ENCODE assay signal across 2 cellular contexts in the genomic region with DNA sequence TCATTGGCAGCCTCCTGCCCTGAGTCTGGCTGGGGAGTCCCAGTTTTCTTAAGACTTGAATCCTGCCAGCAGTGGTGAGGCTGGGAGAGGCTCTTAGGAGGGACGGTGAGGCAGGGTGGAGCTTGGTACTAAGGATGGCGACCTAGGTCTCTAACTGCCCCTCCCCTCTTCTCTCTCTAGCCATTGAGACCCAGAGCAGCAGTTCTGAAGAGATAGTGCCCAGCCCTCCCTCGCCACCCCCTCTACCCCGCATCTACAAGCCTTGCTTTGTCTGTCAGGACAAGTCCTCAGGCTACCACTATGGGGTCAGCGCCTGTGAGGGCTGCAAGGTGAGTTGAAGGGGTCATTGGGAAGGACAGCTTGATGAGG.
TF ChIP-seq lines count a peak whose summit lies in the region.

No MANE protein-coding gene starts in this region.

TF ChIP-seq in SK-N-SH, 30 proteins besides CTCF, POLR2A, EP300 and RAD21 (continued from another document):
- TF ChIP-seq POLR2AphosphoS5 (IDR thresholded peaks at IDR 0.05; ENCODE audit: low read depth, low read length) (no peak), YY1 (IDR thresholded peaks at IDR 0.05; ENCODE audit: low read depth) (no peak), RXRA (IDR thresholded peaks at IDR 0.05; ENCODE audit: borderline replicate concordance, low read depth) (no peak), TEAD4 (IDR thresholded peaks at IDR 0.05; ENCODE audit: borderline replicate concordance, insufficient read depth) (no peak), MXI1 (IDR thresholded peaks at IDR 0.05; ENCODE audit: low read depth, low read length) (no peak), IRF3 (IDR thresholded peaks at IDR 0.05; ENCODE audit: low read depth, low read length) (no peak), USF1 (IDR thresholded peaks at IDR 0.05; ENCODE audit: borderline replicate concordance, low read depth) (no peak), PBX3 (IDR thresholded peaks at IDR 0.05) (no peak), EZH2phosphoT487 (IDR thresholded peaks at IDR 0.05; ENCODE audit: borderline replicate concordance, low read depth) (no peak), TCF12 (IDR thresholded peaks at IDR 0.05) (no peak)

TF ChIP-seq in SK-N-SH treated with all-trans-retinoic acid at 6 μM for 48 hours, 23 proteins besides CTCF, POLR2A, EP300 and RAD21 (continued from another document):
- TF ChIP-seq, protein P1, sequence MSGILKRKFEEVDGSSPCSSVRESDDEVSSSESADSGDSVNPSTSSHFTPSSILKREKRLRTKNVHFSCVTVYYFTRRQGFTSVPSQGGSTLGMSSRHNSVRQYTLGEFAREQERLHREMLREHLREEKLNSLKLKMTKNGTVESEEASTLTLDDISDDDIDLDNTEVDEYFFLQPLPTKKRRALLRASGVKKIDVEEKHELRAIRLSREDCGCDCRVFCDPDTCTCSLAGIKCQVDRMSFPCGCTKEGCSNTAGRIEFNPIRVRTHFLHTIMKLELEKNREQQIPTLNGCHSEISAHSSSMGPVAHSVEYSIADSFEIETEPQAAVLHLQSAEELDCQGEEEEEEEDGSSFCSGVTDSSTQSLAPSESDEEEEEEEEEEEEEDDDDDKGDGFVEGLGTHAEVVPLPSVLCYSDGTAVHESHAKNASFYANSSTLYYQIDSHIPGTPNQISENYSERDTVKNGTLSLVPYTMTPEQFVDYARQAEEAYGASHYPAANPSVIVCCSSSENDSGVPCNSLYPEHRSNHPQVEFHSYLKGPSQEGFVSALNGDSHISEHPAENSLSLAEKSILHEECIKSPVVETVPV (CRISPR knock-in tag; IDR thresholded peaks at IDR 0.05), result no peak
- no peak for TF ChIP-seq GLIS3 (CRISPR knock-in tag; IDR thresholded peaks at IDR 0.05)
- no peak for TF ChIP-seq ESRRG (CRISPR knock-in tag; IDR thresholded peaks at IDR 0.05)
- TF ChIP-seq TOX (CRISPR knock-in tag; IDR thresholded peaks at IDR 0.05; ENCODE audit: borderline replicate concordance), result no peak
- TF ChIP-seq BACH2 (CRISPR knock-in tag; IDR thresholded peaks at IDR 0.05; ENCODE audit: borderline replicate concordance), result no peak
- TF ChIP-seq, protein P2, sequence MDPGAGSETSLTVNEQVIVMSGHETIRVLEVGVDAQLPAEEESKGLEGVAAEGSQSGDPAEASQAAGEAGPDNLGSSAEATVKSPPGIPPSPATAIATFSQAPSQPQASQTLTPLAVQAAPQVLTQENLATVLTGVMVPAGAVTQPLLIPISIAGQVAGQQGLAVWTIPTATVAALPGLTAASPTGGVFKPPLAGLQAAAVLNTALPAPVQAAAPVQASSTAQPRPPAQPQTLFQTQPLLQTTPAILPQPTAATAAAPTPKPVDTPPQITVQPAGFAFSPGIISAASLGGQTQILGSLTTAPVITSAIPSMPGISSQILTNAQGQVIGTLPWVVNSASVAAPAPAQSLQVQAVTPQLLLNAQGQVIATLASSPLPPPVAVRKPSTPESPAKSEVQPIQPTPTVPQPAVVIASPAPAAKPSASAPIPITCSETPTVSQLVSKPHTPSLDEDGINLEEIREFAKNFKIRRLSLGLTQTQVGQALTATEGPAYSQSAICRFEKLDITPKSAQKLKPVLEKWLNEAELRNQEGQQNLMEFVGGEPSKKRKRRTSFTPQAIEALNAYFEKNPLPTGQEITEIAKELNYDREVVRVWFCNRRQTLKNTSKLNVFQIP (CRISPR knock-in tag; IDR thresholded peaks at IDR 0.05; ENCODE audit: borderline replicate concordance, low read depth), result no peak
- TF ChIP-seq CSDC2 (CRISPR knock-in tag; IDR thresholded peaks at IDR 0.05), result no peak
- TF ChIP-seq, protein P3, sequence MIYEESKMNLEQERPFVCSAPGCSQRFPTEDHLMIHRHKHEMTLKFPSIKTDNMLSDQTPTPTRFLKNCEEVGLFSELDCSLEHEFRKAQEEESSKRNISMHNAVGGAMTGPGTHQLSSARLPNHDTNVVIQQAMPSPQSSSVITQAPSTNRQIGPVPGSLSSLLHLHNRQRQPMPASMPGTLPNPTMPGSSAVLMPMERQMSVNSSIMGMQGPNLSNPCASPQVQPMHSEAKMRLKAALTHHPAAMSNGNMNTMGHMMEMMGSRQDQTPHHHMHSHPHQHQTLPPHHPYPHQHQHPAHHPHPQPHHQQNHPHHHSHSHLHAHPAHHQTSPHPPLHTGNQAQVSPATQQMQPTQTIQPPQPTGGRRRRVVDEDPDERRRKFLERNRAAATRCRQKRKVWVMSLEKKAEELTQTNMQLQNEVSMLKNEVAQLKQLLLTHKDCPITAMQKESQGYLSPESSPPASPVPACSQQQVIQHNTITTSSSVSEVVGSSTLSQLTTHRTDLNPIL (CRISPR knock-in tag; IDR thresholded peaks at IDR 0.05; ENCODE audit: low read depth), result no peak
- TF ChIP-seq, protein P4, sequence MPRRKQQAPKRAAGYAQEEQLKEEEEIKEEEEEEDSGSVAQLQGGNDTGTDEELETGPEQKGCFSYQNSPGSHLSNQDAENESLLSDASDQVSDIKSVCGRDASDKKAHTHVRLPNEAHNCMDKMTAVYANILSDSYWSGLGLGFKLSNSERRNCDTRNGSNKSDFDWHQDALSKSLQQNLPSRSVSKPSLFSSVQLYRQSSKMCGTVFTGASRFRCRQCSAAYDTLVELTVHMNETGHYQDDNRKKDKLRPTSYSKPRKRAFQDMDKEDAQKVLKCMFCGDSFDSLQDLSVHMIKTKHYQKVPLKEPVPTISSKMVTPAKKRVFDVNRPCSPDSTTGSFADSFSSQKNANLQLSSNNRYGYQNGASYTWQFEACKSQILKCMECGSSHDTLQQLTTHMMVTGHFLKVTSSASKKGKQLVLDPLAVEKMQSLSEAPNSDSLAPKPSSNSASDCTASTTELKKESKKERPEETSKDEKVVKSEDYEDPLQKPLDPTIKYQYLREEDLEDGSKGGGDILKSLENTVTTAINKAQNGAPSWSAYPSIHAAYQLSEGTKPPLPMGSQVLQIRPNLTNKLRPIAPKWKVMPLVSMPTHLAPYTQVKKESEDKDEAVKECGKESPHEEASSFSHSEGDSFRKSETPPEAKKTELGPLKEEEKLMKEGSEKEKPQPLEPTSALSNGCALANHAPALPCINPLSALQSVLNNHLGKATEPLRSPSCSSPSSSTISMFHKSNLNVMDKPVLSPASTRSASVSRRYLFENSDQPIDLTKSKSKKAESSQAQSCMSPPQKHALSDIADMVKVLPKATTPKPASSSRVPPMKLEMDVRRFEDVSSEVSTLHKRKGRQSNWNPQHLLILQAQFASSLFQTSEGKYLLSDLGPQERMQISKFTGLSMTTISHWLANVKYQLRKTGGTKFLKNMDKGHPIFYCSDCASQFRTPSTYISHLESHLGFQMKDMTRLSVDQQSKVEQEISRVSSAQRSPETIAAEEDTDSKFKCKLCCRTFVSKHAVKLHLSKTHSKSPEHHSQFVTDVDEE (CRISPR knock-in tag; IDR thresholded peaks at IDR 0.05), result no peak
- TF ChIP-seq OSR1 (CRISPR knock-in tag; IDR thresholded peaks at IDR 0.05), result no peak
- TF ChIP-seq ZNF8 (CRISPR knock-in tag; IDR thresholded peaks at IDR 0.05), result no peak
